ENCODE assay signal across 1 cellular context in genomic region chr12:50110762-50111416, GRCh38.
A peak's percentile ranks its signal among the peaks of the same experiment; 100 is the strongest.
TF ChIP-seq lines count a peak whose summit lies in the region.

No MANE protein-coding gene starts in this region.

TF ChIP-seq in HepG2, 621 proteins besides CTCF, POLR2A, EP300 and RAD21 (continued from another document and continues in another):
- TF ChIP-seq ZBTB26 (CRISPR knock-in tag; IDR thresholded peaks at IDR 0.05; ENCODE audit: borderline replicate concordance) (0 out of 2 replicates have a peak, but pooled peaks have one; percentile 11), ZBTB8A (CRISPR knock-in tag; IDR thresholded peaks at IDR 0.05; ENCODE audit: borderline replicate concordance, low read depth) (no peak), ZNF253 (CRISPR knock-in tag; IDR thresholded peaks at IDR 0.05; ENCODE audit: borderline replicate concordance) (no peak), MTERF4 (CRISPR knock-in tag; IDR thresholded peaks at IDR 0.05) (no peak), PHF8 (CRISPR knock-in tag; IDR thresholded peaks at IDR 0.05) (no peak; the same call in 1 of the 2 replicates), ETV5 (CRISPR knock-in tag; IDR thresholded peaks at IDR 0.05; ENCODE audit: borderline replicate concordance) (peak; percentile 55; the same call in 1 of the 2 replicates), SIN3B (IDR thresholded peaks at IDR 0.05; ENCODE audit: low read length) (no peak), SUZ12 (IDR thresholded peaks at IDR 0.05; ENCODE audit: low read depth, low read length) (no peak), GATAD2A (CRISPR knock-in tag; IDR thresholded peaks at IDR 0.05) (no peak), ZNF446 (CRISPR knock-in tag; IDR thresholded peaks at IDR 0.05) (no peak), ZNF740 (CRISPR knock-in tag; IDR thresholded peaks at IDR 0.05) (no peak), GLI4 (CRISPR knock-in tag; IDR thresholded peaks at IDR 0.05; ENCODE audit: borderline replicate concordance) (no peak), KAT8 (CRISPR knock-in tag; IDR thresholded peaks at IDR 0.05) (0 out of 2 replicates have a peak, but pooled peaks have one; percentile 18), GTF2F1 (IDR thresholded peaks at IDR 0.05; ENCODE audit: low read length) (no peak), ZFP90 (CRISPR knock-in tag; IDR thresholded peaks at IDR 0.05; ENCODE audit: borderline replicate concordance) (no peak), MLX (CRISPR knock-in tag; IDR thresholded peaks at IDR 0.05) (no peak), ZFP1 (CRISPR knock-in tag; IDR thresholded peaks at IDR 0.05) (no peak), ZNF704 (CRISPR knock-in tag; IDR thresholded peaks at IDR 0.05; ENCODE audit: borderline replicate concordance) (no peak), ZNF639 (CRISPR knock-in tag; conservative IDR thresholded peaks at IDR 0.05) (0 out of 2 replicates have a peak, but pooled peaks have one; percentile 5), ZNF674 (CRISPR knock-in tag; IDR thresholded peaks at IDR 0.05; ENCODE audit: low read depth) (no peak), ZSCAN9 (CRISPR knock-in tag; IDR thresholded peaks at IDR 0.05; ENCODE audit: borderline replicate concordance) (no peak), ELF1 (CRISPR knock-in tag; IDR thresholded peaks at IDR 0.05) (peak; percentile 30; the same call in 1 of the 2 replicates), ZFP82 (CRISPR knock-in tag; IDR thresholded peaks at IDR 0.05; ENCODE audit: borderline replicate concordance) (no peak), ETS1 (CRISPR knock-in tag; IDR thresholded peaks at IDR 0.05) (no peak), NFE2 (CRISPR knock-in tag; IDR thresholded peaks at IDR 0.05) (no peak), IKZF4 (CRISPR knock-in tag; IDR thresholded peaks at IDR 0.05; ENCODE audit: borderline replicate concordance, low read depth, not compliant biosample characterization) (no peak), FOXA3 (CRISPR knock-in tag; IDR thresholded peaks at IDR 0.05) (no peak), HIC2 (CRISPR knock-in tag; IDR thresholded peaks at IDR 0.05; ENCODE audit: low read depth) (peak; percentile 87; the same call in 1 of the 2 replicates), ZFP91 (CRISPR knock-in tag; IDR thresholded peaks at IDR 0.05; ENCODE audit: borderline replicate concordance) (peak; percentile 66), CENPBD1 (CRISPR knock-in tag; IDR thresholded peaks at IDR 0.05; ENCODE audit: borderline replicate concordance, low read depth) (no peak), NCOR1 (IDR thresholded peaks at IDR 0.05; ENCODE audit: borderline replicate concordance, low read length) (no peak), DDIT3 (CRISPR knock-in tag; IDR thresholded peaks at IDR 0.05) (no peak), ARNT2 (CRISPR knock-in tag; IDR thresholded peaks at IDR 0.05; ENCODE audit: low read depth) (no peak), ZBTB33 (CRISPR knock-in tag; IDR thresholded peaks at IDR 0.05) (no peak), AHR (CRISPR knock-in tag; IDR thresholded peaks at IDR 0.05) (0 out of 2 replicates have a peak, but pooled peaks have one; percentile 13), TERF1 (CRISPR knock-in tag; IDR thresholded peaks at IDR 0.05) (no peak), ZNF879 (CRISPR knock-in tag; IDR thresholded peaks at IDR 0.05) (0 out of 2 replicates have a peak, but pooled peaks have one; percentile 0), ARID5B (CRISPR knock-in tag; IDR thresholded peaks at IDR 0.05) (0 out of 2 replicates have a peak, but pooled peaks have one; percentile 2), ZNF773 (CRISPR knock-in tag; IDR thresholded peaks at IDR 0.05; ENCODE audit: borderline replicate concordance) (no peak), BCL6 (CRISPR knock-in tag; IDR thresholded peaks at IDR 0.05) (no peak)
